In the genomic region with DNA sequence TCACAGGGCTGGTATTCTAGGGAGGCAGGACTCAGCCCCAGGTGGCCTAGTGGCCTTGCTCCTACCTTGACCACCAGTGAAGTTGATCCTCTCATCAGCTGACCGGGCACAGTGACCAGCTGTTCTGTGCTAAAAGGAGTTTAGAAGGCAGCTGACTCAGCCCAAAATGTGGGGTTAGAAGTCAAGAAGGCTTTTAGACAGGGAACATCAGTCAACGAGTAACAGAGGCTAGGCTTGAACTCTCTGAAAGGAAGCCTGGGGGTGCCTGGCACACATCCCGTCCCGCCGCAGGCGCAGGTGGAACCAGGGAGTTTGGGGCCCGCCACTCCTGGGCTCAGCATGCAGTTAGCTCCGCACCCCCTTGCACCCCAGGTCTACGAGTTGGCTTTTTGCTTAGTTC, we compare ENCODE assay signal across 1 cellular context.
A peak's percentile ranks its signal among the peaks of the same experiment; 100 is the strongest.
TF ChIP-seq lines count a peak whose summit lies in the region.

No MANE protein-coding gene starts in this region.

TF ChIP-seq in K562, 482 proteins besides CTCF, POLR2A, EP300 and RAD21 (continued from another document):
- TF ChIP-seq, protein P1, sequence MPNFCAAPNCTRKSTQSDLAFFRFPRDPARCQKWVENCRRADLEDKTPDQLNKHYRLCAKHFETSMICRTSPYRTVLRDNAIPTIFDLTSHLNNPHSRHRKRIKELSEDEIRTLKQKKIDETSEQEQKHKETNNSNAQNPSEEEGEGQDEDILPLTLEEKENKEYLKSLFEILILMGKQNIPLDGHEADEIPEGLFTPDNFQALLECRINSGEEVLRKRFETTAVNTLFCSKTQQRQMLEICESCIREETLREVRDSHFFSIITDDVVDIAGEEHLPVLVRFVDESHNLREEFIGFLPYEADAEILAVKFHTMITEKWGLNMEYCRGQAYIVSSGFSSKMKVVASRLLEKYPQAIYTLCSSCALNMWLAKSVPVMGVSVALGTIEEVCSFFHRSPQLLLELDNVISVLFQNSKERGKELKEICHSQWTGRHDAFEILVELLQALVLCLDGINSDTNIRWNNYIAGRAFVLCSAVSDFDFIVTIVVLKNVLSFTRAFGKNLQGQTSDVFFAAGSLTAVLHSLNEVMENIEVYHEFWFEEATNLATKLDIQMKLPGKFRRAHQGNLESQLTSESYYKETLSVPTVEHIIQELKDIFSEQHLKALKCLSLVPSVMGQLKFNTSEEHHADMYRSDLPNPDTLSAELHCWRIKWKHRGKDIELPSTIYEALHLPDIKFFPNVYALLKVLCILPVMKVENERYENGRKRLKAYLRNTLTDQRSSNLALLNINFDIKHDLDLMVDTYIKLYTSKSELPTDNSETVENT (CRISPR knock-in tag; IDR thresholded peaks at IDR 0.05), result no peak
- peak; percentile 7; the same call in 1 of the 2 replicates for TF ChIP-seq MAFK (IDR thresholded peaks at IDR 0.05; ENCODE audit: low read length)
- peak; percentile 59; the same call in 1 of the 2 replicates for TF ChIP-seq C11orf30 (IDR thresholded peaks at IDR 0.05; ENCODE audit: low read depth)
- TF ChIP-seq, protein P2, sequence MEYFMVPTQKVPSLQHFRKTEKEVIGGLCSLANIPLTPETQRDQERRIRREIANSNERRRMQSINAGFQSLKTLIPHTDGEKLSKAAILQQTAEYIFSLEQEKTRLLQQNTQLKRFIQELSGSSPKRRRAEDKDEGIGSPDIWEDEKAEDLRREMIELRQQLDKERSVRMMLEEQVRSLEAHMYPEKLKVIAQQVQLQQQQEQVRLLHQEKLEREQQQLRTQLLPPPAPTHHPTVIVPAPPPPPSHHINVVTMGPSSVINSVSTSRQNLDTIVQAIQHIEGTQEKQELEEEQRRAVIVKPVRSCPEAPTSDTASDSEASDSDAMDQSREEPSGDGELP (CRISPR knock-in tag; IDR thresholded peaks at IDR 0.05; ENCODE audit: borderline replicate concordance), result peak; percentile 26; the same call in 1 of the 2 replicates
- TF ChIP-seq, protein P3, sequence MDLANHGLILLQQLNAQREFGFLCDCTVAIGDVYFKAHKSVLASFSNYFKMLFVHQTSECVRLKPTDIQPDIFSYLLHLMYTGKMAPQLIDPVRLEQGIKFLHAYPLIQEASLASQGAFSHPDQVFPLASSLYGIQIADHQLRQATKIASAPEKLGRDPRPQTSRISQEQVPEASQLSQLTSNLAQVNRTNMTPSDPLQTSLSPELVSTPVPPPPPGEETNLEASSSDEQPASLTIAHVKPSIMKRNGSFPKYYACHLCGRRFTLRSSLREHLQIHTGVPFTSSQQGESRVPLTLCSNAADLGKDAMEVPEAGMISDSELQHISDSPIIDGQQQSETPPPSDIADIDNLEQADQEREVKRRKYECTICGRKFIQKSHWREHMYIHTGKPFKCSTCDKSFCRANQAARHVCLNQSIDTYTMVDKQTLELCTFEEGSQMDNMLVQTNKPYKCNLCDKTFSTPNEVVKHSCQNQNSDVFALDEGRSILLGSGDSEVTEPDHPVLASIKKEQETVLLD (IDR thresholded peaks at IDR 0.05), result no peak
- no peak for TF ChIP-seq RBBP5 (IDR thresholded peaks at IDR 0.05; ENCODE audit: borderline replicate concordance, insufficient read depth, low read length, poor library complexity, severe bottlenecking)
- 0 out of 2 replicates have a peak, but pooled peaks have one; percentile 14 for TF ChIP-seq MAFG (tag; conservative IDR thresholded peaks at IDR 0.05)
